ENCODE assay signal across 8 cellular contexts in the genomic region with DNA sequence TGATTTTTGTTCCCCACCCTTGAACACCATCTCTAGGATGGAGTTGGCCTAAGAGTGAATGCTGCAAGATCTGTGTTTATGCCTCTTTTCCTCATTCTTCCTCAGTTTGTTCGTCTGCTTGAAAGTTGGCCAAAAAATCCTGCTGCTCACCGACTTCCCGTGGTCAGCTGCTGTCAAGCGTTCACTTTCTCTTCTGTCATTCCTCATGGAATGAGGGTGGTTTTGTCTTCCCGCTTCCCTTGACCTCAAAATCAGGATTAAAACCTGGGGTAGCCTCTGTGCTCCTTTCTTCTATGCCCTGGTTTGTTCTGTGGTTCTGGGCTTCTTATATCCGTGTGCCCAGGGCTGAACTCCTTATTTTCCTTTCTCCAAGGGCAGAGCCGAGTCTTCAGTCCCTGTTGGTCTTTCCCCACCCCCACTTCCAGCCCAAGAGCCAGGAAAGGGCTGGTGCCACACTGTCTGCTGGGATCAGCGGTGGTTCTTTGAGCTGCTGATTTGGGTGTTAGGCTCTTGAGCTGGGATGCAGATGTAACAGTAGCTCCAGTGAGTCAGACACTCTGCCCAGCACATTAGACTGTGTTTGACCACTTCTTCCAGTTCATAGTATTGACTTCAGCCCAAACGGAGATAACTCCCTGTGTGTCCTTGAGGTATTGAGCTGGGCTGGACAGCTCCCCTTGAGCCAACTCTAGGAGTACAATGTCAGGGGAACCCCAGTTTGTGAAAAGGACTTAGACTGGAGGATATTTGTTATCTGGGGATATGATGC. TPM values are rescaled to one million over a fixed set of nuclear protein-coding genes. Genes with fewer than 3 reads are reported as not detected.
DNase-seq lines count a peak whose midpoint lies in the region; ATAC-seq and TF ChIP-seq lines count a peak whose summit lies in the region.

No MANE protein-coding gene starts in this region.

- no peaks in the 10 kb centered on the region for H3K27me3 ChIP-seq in fibroblast of lung (ENCODE audit: control insufficient read depth, insufficient read depth, low read length)

- H3K36me3 Mint-ChIP-seq in T-cell: peaks cover 46% of the 10 kb centered on the region

- ATAC-seq in T-cell (replicated peaks in 1 of 4): no peak
- ATAC-seq in HG03095 (IDR thresholded peaks at IDR 0.05; ENCODE audit: unreplicated experiment): no peak

- CTCF ChIA-PET in T-cell (lab: Charles Lee): no interaction called here

- peaks cover 52 to 62% (median 59%) of the 10 kb centered on the region in 3 donors for H3K4me1 Mint-ChIP-seq in T-cell

- POLR2A ChIA-PET in T-cell (lab: Charles Lee): interaction anchor here (1.0 to 1.1 kb wide), 2 partner anchors 28 to 42 kb away, joined by 3 to 4 read pairs; no protein-coding TSS in a partner anchor

- peaks cover 14% of the 10 kb centered on the region for H3K4me1 ChIP-seq in fibroblast of lung (ENCODE audit: control insufficient read depth, extremely low read depth, insufficient read depth, low read length)

- no peak overlapping the region for H3K9ac ChIP-seq in fibroblast of lung (ENCODE audit: insufficient read depth, low read length)

- H2AFZ ChIP-seq in fibroblast of lung (ENCODE audit: low read length): no peak overlapping the region

- TF ChIP-seq POLR2A in GM18951 (IDR thresholded peaks at IDR 0.05; ENCODE audit: extremely low read depth, insufficient read depth, insufficient read length): peak; percentile 22

- no peaks in the 10 kb centered on the region for H4K20me1 ChIP-seq in fibroblast of lung (ENCODE audit: control insufficient read depth, extremely low read depth, insufficient read depth, low read length)

- TF ChIP-seq CTCF in fibroblast of lung (conservative IDR thresholded peaks at IDR 0.05 in 1 of 2, IDR thresholded peaks at IDR 0.05 in 1 of 2; ENCODE audit: low read depth in 1 of 2, low read length in 2 of 2) (no peak), retinal pigment epithelial cell (conservative IDR thresholded peaks at IDR 0.05; ENCODE audit: low read depth, low read length) (no peak), GM10266 (IDR thresholded peaks at IDR 0.05; ENCODE audit: control insufficient read depth, insufficient read depth, low read depth, missing control alignments) (no peak)

- peak overlapping the region; percentile 95 to 97 for H3K27ac Mint-ChIP-seq in T-cell

- DNase-seq in T-cell: no peak
- peak; percentile 40 to 72 for DNase-seq in fibroblast of lung (ENCODE audit: low read depth in 2 of 2)
- DNase-seq in retinal pigment epithelial cell (ENCODE audit: low read depth): peak; percentile 22
- DNase-seq in GM10266 (ENCODE audit: extremely low spot score): no peak
- DNase-seq in activated gamma-delta T cell treated with Interleukin-2 at 50 U/mL for 16 hours: no peak
- no peak for DNase-seq in COLO829 (ENCODE audit: low spot score)

- peak overlapping the region; percentile 94 for H3K4me2 ChIP-seq in fibroblast of lung (ENCODE audit: extremely low read depth, insufficient read depth, low read length)

- peaks cover 22% of the 10 kb centered on the region for H3K36me3 ChIP-seq in fibroblast of lung (ENCODE audit: control insufficient read depth, insufficient read depth, low read length)

- H3K4me3 ChIP-seq in fibroblast of lung (replicated peaks in 1 of 4; ENCODE audit: control extremely low read depth in 1 of 4, insufficient read depth in 1 of 4, low read depth in 3 of 4, low read length in 4 of 4): peak overlapping the region in 2 of 4 experiments; percentile 4 to 100
- H3K4me3 ChIP-seq in retinal pigment epithelial cell (ENCODE audit: low read length): peak overlapping the region; percentile 99

- no peaks in the 10 kb centered on the region for H3K27me3 Mint-ChIP-seq in T-cell

- H3K4me3 Mint-ChIP-seq in T-cell: peak overlapping the region; percentile 89 to 95 (median 93)

- in situ Hi-C loops in GM18951 (cut with MboI; ENCODE audit: low sequenced_read_pairs, unreplicated experiment): no loop called here

- peak overlapping the region; percentile 51 for H3K27ac ChIP-seq in fibroblast of lung (ENCODE audit: insufficient read depth, low read length)

- H3K79me2 ChIP-seq in fibroblast of lung (ENCODE audit: control insufficient read depth, insufficient read depth, low read length): peaks cover 32% of the 10 kb centered on the region

- H3K9me3 Mint-ChIP-seq in T-cell: no peaks in the 10 kb centered on the region

- no peaks in the 10 kb centered on the region for H3K9me3 ChIP-seq in fibroblast of lung (ENCODE audit: control insufficient read depth, insufficient read depth, low read depth, low read length)

RNA-seq across cellular contexts. Expression of gene SERF2, which starts 2.3 kb away (rescaled TPM):
- total RNA-seq in T-cell (100 to 1,000 TPM; 397 to 586 (median 532) TPM), fibroblast of lung (371 and 422 TPM in 2 replicates)
- 1,159 and 1,227 TPM in 2 replicates for polyA plus RNA-seq in fibroblast of lung
- polyA plus RNA-seq in fibroblast of lung (2012): 1,277 and 1,570 TPM in 2 replicates
- 712 and 895 TPM in 2 replicates for polyA minus RNA-seq in fibroblast of lung (ENCODE audit: low replicate concordance)

RNA-seq across cellular contexts. Expression of gene SERINC4, which starts 5.6 kb away (rescaled TPM):
- total RNA-seq in T-cell: under 1 TPM in 3 of 5 donors, not detected in 2; 0.20 to 0.32 (median 0.26) TPM
- total RNA-seq in fibroblast of lung: under 0.01 and 0.17 TPM in 2 replicates
- 0.06 and 0.08 TPM in 2 replicates for polyA plus RNA-seq in fibroblast of lung
- not detected in 2 replicates for polyA plus RNA-seq in fibroblast of lung (2012)
- polyA minus RNA-seq in fibroblast of lung (ENCODE audit: low replicate concordance): 0.67 TPM in 1 of 2 replicates, not detected in the other

RNA-seq across cellular contexts. Expression of gene HYPK, which starts 5.9 kb away (rescaled TPM):
- total RNA-seq in T-cell (10 to 100 TPM; 19.2 to 23.6 (median 21.8) TPM), fibroblast of lung (8.6 and 9.2 TPM in 2 replicates)
- polyA plus RNA-seq in fibroblast of lung: 8.7 and 12.8 TPM in 2 replicates
- polyA plus RNA-seq in fibroblast of lung (2012): 2.6 and 4.6 TPM in 2 replicates
- 1.1 and 3.5 TPM in 2 replicates for polyA minus RNA-seq in fibroblast of lung (ENCODE audit: low replicate concordance)

RNA-seq across cellular contexts. Expression of gene ELL3, which starts 17.7 kb away (rescaled TPM):
- total RNA-seq in T-cell (1 to 10 TPM in 4 of 5 donors, under 1 TPM in 1; 0.80 to 6.5 (median 2.2) TPM), fibroblast of lung (6.7 and 10.1 TPM in 2 replicates)
- polyA plus RNA-seq in fibroblast of lung: 0.86 and 1.5 TPM in 2 replicates
- 0.79 and 1.5 TPM in 2 replicates for polyA plus RNA-seq in fibroblast of lung (2012)
- polyA minus RNA-seq in fibroblast of lung (ENCODE audit: low replicate concordance): 0.24 and 13.9 TPM in 2 replicates

RNA-seq across cellular contexts. Expression of gene MFAP1, which starts 30.0 kb away (rescaled TPM):
- total RNA-seq in T-cell (10 to 100 TPM in 4 of 5 donors, 1 to 10 TPM in 1; 9.6 to 22.1 (median 21.0) TPM), fibroblast of lung (28.4 and 31.1 TPM in 2 replicates)
- 41.4 and 45.0 TPM in 2 replicates for polyA plus RNA-seq in fibroblast of lung
- polyA plus RNA-seq in fibroblast of lung (2012): 32.9 and 34.4 TPM in 2 replicates
- 2.7 and 5.2 TPM in 2 replicates for polyA minus RNA-seq in fibroblast of lung (ENCODE audit: low replicate concordance)

Comparison
In these comparisons a context has a peak if more than half of its experiments do, and no peak if none do; other contexts are left out.
1. DNase-seq: peak in fibroblast of lung (2 of 2) and retinal pigment epithelial cell (single experiment); none in T-cell (0 of 34), GM10266 (single experiment), activated gamma-delta T cell treated with Interleukin-2 at 50 U/mL for 16 hours (single experiment) and COLO829 (single experiment).